ENCODE assay signal across 9 cellular contexts in genomic region chr18:908631-909621, GRCh38. TPM values are rescaled to one million over a fixed set of nuclear protein-coding genes. Genes with fewer than 3 reads are reported as not detected.
DNase-seq lines count a peak whose midpoint lies in the region; FAIRE-seq and TF ChIP-seq lines count a peak whose summit lies in the region.
"Had no signal": no experiment of that assay in that cellular context is flagged by ENCODE, and none has a peak within 500 bp of the region (broad histone marks: within the 10 kb centered on the region; RNA-seq: fewer than 3 reads in every experiment).

No MANE protein-coding gene starts in this region.

- TF ChIP-seq POLR2A in GM12892 (IDR thresholded peaks at IDR 0.05; ENCODE audit: low read depth, low read length), result no peak

- H3K27ac ChIP-seq in tibial artery, result no peak overlapping the region

- intact Hi-C loops in tibial artery (cut with DNase I; ENCODE audit: low total_unique reads), result no loop called here

- CTCF ChIA-PET in activated naive CD4-positive, alpha-beta T cell treated with anti-CD3 and anti-CD28 coated beads, Interleukin-2, amount 10 ng/mL, durations not matched to agents 7 days and 5 days (lab: Charles Lee), result no interaction called here
- CTCF ChIA-PET in activated CD4-positive, alpha-beta memory T cell treated with anti-CD3 and anti-CD28 coated beads, Interleukin-2, amount 10 ng/mL, durations not matched to agents 7 days and 5 days (lab: Charles Lee), result no interaction called here

- no peaks in the 10 kb centered on the region for H3K36me3 ChIP-seq in tibial artery

- H3K27ac Mint-ChIP-seq in activated naive CD4-positive, alpha-beta T cell treated with anti-CD3 and anti-CD28 coated beads, Interleukin-2, amount 10 ng/mL, durations not matched to agents 7 days and 5 days, result peak overlapping the region; percentile 58
- no peak overlapping the region for H3K27ac Mint-ChIP-seq in activated CD4-positive, alpha-beta memory T cell treated with anti-CD3 and anti-CD28 coated beads, Interleukin-2, amount 10 ng/mL, durations not matched to agents 7 days and 5 days
- no peak overlapping the region for H3K27ac Mint-ChIP-seq in immature natural killer cell

- peaks cover 0 to 52% (median 44%) of the 10 kb centered on the region in 4 donors for H3K4me1 ChIP-seq in tibial artery

- H3K36me3 Mint-ChIP-seq in activated naive CD4-positive, alpha-beta T cell treated with anti-CD3 and anti-CD28 coated beads, Interleukin-2, amount 10 ng/mL, durations not matched to agents 7 days and 5 days, result no peaks in the 10 kb centered on the region
- peaks cover 14% of the 10 kb centered on the region for H3K36me3 Mint-ChIP-seq in activated CD4-positive, alpha-beta memory T cell treated with anti-CD3 and anti-CD28 coated beads, Interleukin-2, amount 10 ng/mL, durations not matched to agents 7 days and 5 days (ENCODE audit: low read depth)
- no peaks in the 10 kb centered on the region for H3K36me3 Mint-ChIP-seq in immature natural killer cell

- no peak for TF ChIP-seq CTCF in tibial artery (IDR thresholded peaks at IDR 0.05)

- H3K27me3 Mint-ChIP-seq in activated naive CD4-positive, alpha-beta T cell treated with anti-CD3 and anti-CD28 coated beads, Interleukin-2, amount 10 ng/mL, durations not matched to agents 7 days and 5 days, result peaks cover 74% of the 10 kb centered on the region
- peaks cover 73% of the 10 kb centered on the region for H3K27me3 Mint-ChIP-seq in activated CD4-positive, alpha-beta memory T cell treated with anti-CD3 and anti-CD28 coated beads, Interleukin-2, amount 10 ng/mL, durations not matched to agents 7 days and 5 days
- H3K27me3 Mint-ChIP-seq in immature natural killer cell (ENCODE audit: low read depth in 3 of 3), result peaks cover 26 to 41% (median 29%) of the 10 kb centered on the region in 3 donors

- H3K27me3 ChIP-seq in tibial artery, result peaks cover 8 to 71% of the 10 kb centered on the region in 2 donors

- H3K4me3 ChIP-seq in tibial artery, result peak overlapping the region; percentile 40 to 56

- no peak for FAIRE-seq in GM12892 (lab: Jason Lieb, UNC)

- peak overlapping the region; percentile 49 for H3K4me3 Mint-ChIP-seq in activated naive CD4-positive, alpha-beta T cell treated with anti-CD3 and anti-CD28 coated beads, Interleukin-2, amount 10 ng/mL, durations not matched to agents 7 days and 5 days
- peak overlapping the region; percentile 52 for H3K4me3 Mint-ChIP-seq in activated CD4-positive, alpha-beta memory T cell treated with anti-CD3 and anti-CD28 coated beads, Interleukin-2, amount 10 ng/mL, durations not matched to agents 7 days and 5 days
- H3K4me3 Mint-ChIP-seq in immature natural killer cell, result peak overlapping the region; percentile 70 to 83 (median 76)

- POLR2A ChIA-PET in activated CD4-positive, alpha-beta memory T cell treated with anti-CD3 and anti-CD28 coated beads, Interleukin-2, amount 10 ng/mL, durations not matched to agents 7 days and 5 days (lab: Charles Lee), result no interaction called here

- no peaks in the 10 kb centered on the region for H3K9me3 Mint-ChIP-seq in activated naive CD4-positive, alpha-beta T cell treated with anti-CD3 and anti-CD28 coated beads, Interleukin-2, amount 10 ng/mL, durations not matched to agents 7 days and 5 days
- peaks cover 3% of the 10 kb centered on the region for H3K9me3 Mint-ChIP-seq in activated CD4-positive, alpha-beta memory T cell treated with anti-CD3 and anti-CD28 coated beads, Interleukin-2, amount 10 ng/mL, durations not matched to agents 7 days and 5 days
- peaks cover 0 to 9% (median 0%) of the 10 kb centered on the region in 6 donors for H3K9me3 Mint-ChIP-seq in immature natural killer cell

- DNase-seq in activated naive CD4-positive, alpha-beta T cell treated with anti-CD3 and anti-CD28 coated beads, Interleukin-2, amount 10 ng/mL, durations not matched to agents 7 days and 5 days, result no peak
- no peak for DNase-seq in activated naive CD4-positive, alpha-beta T cell treated with anti-CD3 and anti-CD28 coated beads, Interleukin-2, amount 50 U/mL, for 16 hours
- no peak for DNase-seq in activated CD4-positive, alpha-beta memory T cell treated with anti-CD3 and anti-CD28 coated beads, Interleukin-2, amount 10 ng/mL, durations not matched to agents 7 days and 5 days
- DNase-seq in immature natural killer cell (no peak), tibial artery (no peak), GM12892 (ENCODE audit: insufficient read length) (no peak), hippocampal formation (lab: John Stamatoyannopoulos, UW) (no peak)
- DNase-seq in stimulated activated CD4-positive, alpha-beta T cell treated with anti-CD3 and anti-CD28 coated beads, Interleukin-1b, Interleukin-23, amount 100 ng/mL, for 48 hours, result no peak
- DNase-seq: NCI-H526 had no signal

- no peaks in the 10 kb centered on the region for H3K9me3 ChIP-seq in tibial artery

- H3K4me1 Mint-ChIP-seq in activated naive CD4-positive, alpha-beta T cell treated with anti-CD3 and anti-CD28 coated beads, Interleukin-2, amount 10 ng/mL, durations not matched to agents 7 days and 5 days, result peaks cover 16% of the 10 kb centered on the region
- H3K4me1 Mint-ChIP-seq in activated CD4-positive, alpha-beta memory T cell treated with anti-CD3 and anti-CD28 coated beads, Interleukin-2, amount 10 ng/mL, durations not matched to agents 7 days and 5 days, result peaks cover 20% of the 10 kb centered on the region
- peaks cover 19 to 23% of the 10 kb centered on the region in 2 donors for H3K4me1 Mint-ChIP-seq in immature natural killer cell

RNA-seq across cellular contexts. Expression of gene ADCYAP1, which starts 4.3 kb away (rescaled TPM):
- total RNA-seq in activated CD4-positive, alpha-beta memory T cell treated with anti-CD3 and anti-CD28 coated beads, Interleukin-2, amount 10 ng/mL, durations not matched to agents 7 days and 5 days, result not detected
- polyA plus RNA-seq in immature natural killer cell, result not detected
- polyA plus RNA-seq in GM12892 (2012; ENCODE audit: missing spikeins), result not detected
